15 cellular contexts compared by ENCODE assay signal in genomic region chr20:3931664-3932063, GRCh38. TPM values are rescaled to one million over a fixed set of nuclear protein-coding genes. Genes with fewer than 3 reads are reported as not detected.
A peak's percentile ranks its signal among the peaks of the same experiment; 100 is the strongest.
DNase-seq lines count a peak whose midpoint lies in the region; ATAC-seq and TF ChIP-seq lines count a peak whose summit lies in the region.
"Had no signal": no experiment of that assay in that cellular context is flagged by ENCODE, and none has a peak within 500 bp of the region (broad histone marks: within the 10 kb centered on the region; RNA-seq: fewer than 3 reads in every experiment).

No MANE protein-coding gene starts in this region.

- intact Hi-C loops in Calu3 (cut with micrococcal nuclease; ENCODE audit: unreplicated experiment) = no loop called here

- CTCF ChIA-PET in Calu3 (lab: Charles Lee) = interaction anchor here (0.5 kb wide), 1 partner anchor 14 kb away, joined by 4 read pairs; no protein-coding TSS in a partner anchor

- H3K36me3 ChIP-seq in SK-N-MC (ENCODE audit: insufficient read depth, low read length) = peaks cover 13% of the 10 kb centered on the region; the same call in 1 of the 2 replicates

- no peaks in the 10 kb centered on the region for H3K4me1 Mint-ChIP-seq in Calu3 (ENCODE audit: low read depth, unreplicated experiment)
- H3K4me1 Mint-ChIP-seq in stimulated activated effector memory CD8-positive, alpha-beta T cell treated with anti-CD3 and anti-CD28 coated beads, Interleukin-12 subunit alpha, Interleukin-12 subunit beta, amount 100 ng/mL, for 72 hours = peaks cover 48% of the 10 kb centered on the region

- no peak overlapping the region for H3K27ac Mint-ChIP-seq in Calu3 (ENCODE audit: unreplicated experiment)
- peak overlapping the region; percentile 87 for H3K27ac Mint-ChIP-seq in stimulated activated effector memory CD8-positive, alpha-beta T cell treated with anti-CD3 and anti-CD28 coated beads, Interleukin-12 subunit alpha, Interleukin-12 subunit beta, amount 100 ng/mL, for 72 hours

- H3K9me3 ChIP-seq in SK-N-MC (ENCODE audit: low read depth, low read length) = no peaks in the 10 kb centered on the region
- H3K9me3 ChIP-seq: BLaER1, upper lobe of left lung had no signal

- no peaks in the 10 kb centered on the region for H3K9me3 Mint-ChIP-seq in Calu3 (ENCODE audit: low read depth, unreplicated experiment)
- no peaks in the 10 kb centered on the region for H3K9me3 Mint-ChIP-seq in stimulated activated effector memory CD8-positive, alpha-beta T cell treated with anti-CD3 and anti-CD28 coated beads, Interleukin-12 subunit alpha, Interleukin-12 subunit beta, amount 100 ng/mL, for 72 hours
- H3K9me3 Mint-ChIP-seq: activated naive CD8-positive, alpha-beta T cell treated with anti-CD3 and anti-CD28 coated beads, Interleukin-2, amount 50 U/mL, for 24 hours had no signal

- BruUV-seq in Calu3 (replicated peaks; lab: Mats Ljungman, UMichigan) = TSS peak; percentile 10

- DNase-seq in Calu3 (no peak), SK-N-MC (ENCODE audit: low read depth, low spot score) (no peak), fibroblast of peridontal ligament (ENCODE audit: extremely low read depth) (peak; percentile 53), cerebellar cortex (ENCODE audit: low spot score) (no peak), DMS114 treated with DMSO at 0.1 percent for 48 hours (lab: John Stamatoyannopoulos, UW; ENCODE audit: unreplicated experiment) (no peak)
- no peak for DNase-seq in stimulated activated effector memory CD8-positive, alpha-beta T cell treated with anti-CD3 and anti-CD28 coated beads, Interleukin-12 subunit alpha, Interleukin-12 subunit beta, amount 100 ng/mL, for 72 hours (ENCODE audit: low spot score in 2 of 2)
- DNase-seq: activated naive CD8-positive, alpha-beta T cell treated with anti-CD3 and anti-CD28 coated beads, Interleukin-2, amount 50 U/mL, for 24 hours; DMS79; GOT3; Right ventricle myocardium superior; T-helper 9 cell; upper lobe of left lung had no signal

- H3K27me3 Mint-ChIP-seq in Calu3 (ENCODE audit: unreplicated experiment) = no peaks in the 10 kb centered on the region
- H3K27me3 Mint-ChIP-seq: activated naive CD8-positive, alpha-beta T cell treated with anti-CD3 and anti-CD28 coated beads, Interleukin-2, amount 50 U/mL, for 24 hours had no signal

- no peak for ATAC-seq in stimulated activated effector memory CD8-positive, alpha-beta T cell treated with anti-CD3 and anti-CD28 coated beads, Interleukin-12 subunit alpha, Interleukin-12 subunit beta, amount 100 ng/mL, for 72 hours
- ATAC-seq in GM21390 (IDR thresholded peaks at IDR 0.05; ENCODE audit: unreplicated experiment) = no peak
- ATAC-seq: activated naive CD8-positive, alpha-beta T cell treated with anti-CD3 and anti-CD28 coated beads, Interleukin-2, amount 50 U/mL, for 24 hours; esophagus mucosa had no signal

- H3K4me3 ChIP-seq in SK-N-MC = no peak overlapping the region
- H3K4me3 ChIP-seq: BLaER1 had no signal

- no peak overlapping the region for H3K9ac ChIP-seq in SK-N-MC (ENCODE audit: insufficient read length)

- no peak for TF ChIP-seq CTCF in Calu3 (IDR thresholded peaks at IDR 0.05; ENCODE audit: unreplicated experiment)

- H3K36me3 Mint-ChIP-seq in Calu3 (ENCODE audit: insufficient read depth, unreplicated experiment) = peaks cover 29% of the 10 kb centered on the region
- peaks cover 65% of the 10 kb centered on the region for H3K36me3 Mint-ChIP-seq in stimulated activated effector memory CD8-positive, alpha-beta T cell treated with anti-CD3 and anti-CD28 coated beads, Interleukin-12 subunit alpha, Interleukin-12 subunit beta, amount 100 ng/mL, for 72 hours

- no peak overlapping the region for H3K4me3 Mint-ChIP-seq in Calu3 (ENCODE audit: low read depth, unreplicated experiment)
- H3K4me3 Mint-ChIP-seq in stimulated activated effector memory CD8-positive, alpha-beta T cell treated with anti-CD3 and anti-CD28 coated beads, Interleukin-12 subunit alpha, Interleukin-12 subunit beta, amount 100 ng/mL, for 72 hours = no peak overlapping the region
- H3K4me3 Mint-ChIP-seq: activated naive CD8-positive, alpha-beta T cell treated with anti-CD3 and anti-CD28 coated beads, Interleukin-2, amount 50 U/mL, for 24 hours had no signal

- 0 out of 2 replicates have a peak overlapping the region, but pooled peaks have one; percentile 1 for H3K27ac ChIP-seq in SK-N-MC

RNA-seq across cellular contexts. Expression of gene PANK2, which starts 42.5 kb away (rescaled TPM):
- total RNA-seq in Calu3 (2022) = 37.9 TPM in 2 replicates
